ENCODE assay signal across 8 cellular contexts in genomic region chr6:117547688-117548621, GRCh38. TPM values are rescaled to one million over a fixed set of nuclear protein-coding genes. Genes with fewer than 3 reads are reported as not detected.
DNase-seq lines count a peak whose midpoint lies in the region; ATAC-seq and TF ChIP-seq lines count a peak whose summit lies in the region.

No MANE protein-coding gene starts in this region.

- CTCF ChIA-PET in HEK293T (lab: Yijun Ruan, JAX) = interaction anchor here (0.8 kb wide), 1 partner anchor 98 kb away, joined by 3 read pairs; no protein-coding TSS in a partner anchor

- POLR2A ChIA-PET in HEK293T (lab: Yijun Ruan, JAX) = no interaction called here

- no peak for TF ChIP-seq CTCF in fibroblast of pulmonary artery (IDR thresholded peaks at IDR 0.05; ENCODE audit: low read length, missing control alignments)
- TF ChIP-seq CTCF in osteocyte (IDR thresholded peaks at IDR 0.05) = no peak

- peak overlapping the region; percentile 15 for H2AFZ ChIP-seq in ACC112 (ENCODE audit: low read length, unreplicated experiment)

- H3K79me2 ChIP-seq in ACC112 (ENCODE audit: control insufficient read depth, insufficient read depth, low read length, unreplicated experiment) = peaks cover 20% of the 10 kb centered on the region

- H3K27me3 Mint-ChIP-seq in osteocyte (ENCODE audit: unreplicated experiment) = no peaks in the 10 kb centered on the region

- H3K4me3 ChIP-seq in ACC112 (ENCODE audit: low read depth, low read length) (peak overlapping the region; percentile 75), fibroblast of pulmonary artery (replicated peaks; ENCODE audit: low read depth, low read length) (peak overlapping the region; percentile 44)

- H3K27ac ChIP-seq in ACC112 (ENCODE audit: low read depth, low read length) = peak overlapping the region; percentile 40

- H3K27ac Mint-ChIP-seq in osteocyte (ENCODE audit: unreplicated experiment) = peak overlapping the region; percentile 39

- peaks cover 20% of the 10 kb centered on the region for H3K36me3 Mint-ChIP-seq in osteocyte (ENCODE audit: unreplicated experiment)

- peaks cover 25% of the 10 kb centered on the region for H3K4me1 Mint-ChIP-seq in osteocyte (ENCODE audit: unreplicated experiment)

- H3K4me1 ChIP-seq in ACC112 (ENCODE audit: control insufficient read depth, insufficient read depth, low read length, unreplicated experiment) = peaks cover 34% of the 10 kb centered on the region

- H3K27me3 ChIP-seq in ACC112 (ENCODE audit: insufficient read depth, low read length) = no peaks in the 10 kb centered on the region

- no peaks in the 10 kb centered on the region for H3K9me3 Mint-ChIP-seq in osteocyte (ENCODE audit: unreplicated experiment)

- H3K36me3 ChIP-seq in ACC112 (ENCODE audit: insufficient read depth, low read length) = 0 out of 2 replicates have a peak, but pooled peaks cover 6% of the 10 kb centered on the region

- DNase-seq in M059J (ENCODE audit: low read depth) = peak; percentile 72
- DNase-seq in activated T-helper 1 cell treated with Interleukin-2 at 50 U/mL for 16 hours (ENCODE audit: low read depth) = peak; percentile 12
- peak; percentile 50 for DNase-seq in fibroblast of pulmonary artery (ENCODE audit: low read depth)
- DNase-seq in osteocyte (ENCODE audit: extremely low spot score, unreplicated experiment) = no peak
- peak; percentile 55 for DNase-seq in ureter (ENCODE audit: low spot score)
- no peak for DNase-seq in HEK293T (ENCODE audit: extremely low spot score)

- H3K4me3 Mint-ChIP-seq in osteocyte (ENCODE audit: unreplicated experiment) = no peak overlapping the region

- peak; percentile 39 for ATAC-seq in GM19455 (IDR thresholded peaks at IDR 0.05; ENCODE audit: unreplicated experiment)

TF ChIP-seq in HEK293T, 16 proteins besides CTCF, POLR2A, EP300 and RAD21:
- TF ChIP-seq PKNOX1 (IDR thresholded peaks at IDR 0.05) (no peak), ZNF384 (IDR thresholded peaks at IDR 0.05) (no peak), FOXK2 (IDR thresholded peaks at IDR 0.05) (no peak), LEF1 (IDR thresholded peaks at IDR 0.05; ENCODE audit: borderline replicate concordance) (no peak), FOXA1 (IDR thresholded peaks at IDR 0.05) (no peak), FOXM1 (IDR thresholded peaks at IDR 0.05; ENCODE audit: borderline replicate concordance) (no peak), SP1 (IDR thresholded peaks at IDR 0.05) (no peak)

RNA-seq across cellular contexts. Expression of gene GOPC, which starts 54.4 kb away (rescaled TPM):
- 23.0 and 37.7 TPM in 2 replicates for total RNA-seq in M059J (2014; rRNA removed; shearing (Covaris generic))
- 27.3 and 27.6 TPM in 2 replicates for total RNA-seq in osteocyte
- total RNA-seq in ureter = 28.6 TPM

Comparison
In these comparisons a context has a peak if more than half of its experiments do, and no peak if none do; other contexts are left out.
1. DNase-seq: peak in M059J (single experiment), activated T-helper 1 cell treated with Interleukin-2 at 50 U/mL for 16 hours (single experiment), fibroblast of pulmonary artery (single experiment) and ureter (single experiment); none in osteocyte (single experiment) and HEK293T (single experiment).